11 cellular contexts compared by ENCODE assay signal in the genomic region with DNA sequence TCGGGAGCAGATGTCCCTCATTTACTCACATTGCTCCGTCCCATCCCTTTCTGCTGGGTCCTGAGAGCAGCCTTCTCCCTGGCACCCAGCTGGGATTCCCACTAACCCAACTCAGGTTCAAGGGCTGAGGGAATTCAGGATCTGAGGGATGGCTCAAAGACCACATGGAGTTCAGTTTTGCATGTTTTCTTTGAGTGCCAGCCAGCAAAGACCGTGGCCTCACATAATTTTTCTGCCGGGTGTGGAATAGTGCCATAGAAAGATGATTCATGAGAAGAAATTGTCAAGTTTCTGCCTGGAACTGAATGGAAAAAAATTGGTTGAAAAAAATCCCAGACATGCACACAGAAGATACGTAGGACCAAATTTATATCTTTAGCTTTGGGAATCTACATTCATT.
DNase-seq lines count a peak whose midpoint lies in the region; ATAC-seq and TF ChIP-seq lines count a peak whose summit lies in the region.
"Had no signal": no experiment of that assay in that cellular context is flagged by ENCODE, and none has a peak within 500 bp of the region (broad histone marks: within the 10 kb centered on the region; RNA-seq: fewer than 3 reads in every experiment).

No MANE protein-coding gene starts in this region.

- ATAC-seq in HG03378 (IDR thresholded peaks at IDR 0.05; ENCODE audit: unreplicated experiment) (no peak), HG02884 (IDR thresholded peaks at IDR 0.05; ENCODE audit: unreplicated experiment) (no peak)
- ATAC-seq: activated CD8-positive, alpha-beta T cell treated with anti-CD3 and anti-CD28 coated beads, Interleukin-2, amount 10 ng/mL, durations not matched to agents 7 days and 5 days had no signal

- H2AFZ ChIP-seq in osteoblast (ENCODE audit: low read length): no peak overlapping the region

- TF ChIP-seq CTCF in osteoblast (IDR thresholded peaks at IDR 0.05; ENCODE audit: extremely low read depth, low read depth, low read length): no peak

- peak overlapping the region; percentile 35 for H3K27ac ChIP-seq in epithelial cell of prostate
- peak overlapping the region; percentile 70 for H3K27ac ChIP-seq in osteoblast (ENCODE audit: low read depth, low read length)
- H3K27ac ChIP-seq in caudate nucleus (ENCODE audit: low read depth, low read length): no peak overlapping the region

- no peaks in the 10 kb centered on the region for H3K27me3 ChIP-seq in osteoblast (ENCODE audit: insufficient read depth, low read length)

- H3K9me3 ChIP-seq in osteoblast (ENCODE audit: low read depth, low read length): no peaks in the 10 kb centered on the region

- peak; percentile 95 for DNase-seq in EL
- DNase-seq in NCI-H446 treated with DMSO at 0.1 percent for 48 hours (lab: John Stamatoyannopoulos, UW): peak; percentile 72
- no peak for DNase-seq in epithelial cell of prostate (ENCODE audit: low read depth, low spot score)
- peak; percentile 94 for DNase-seq in osteoblast (ENCODE audit: insufficient read length, low spot score, missing footprints)
- no peak for DNase-seq in caudate nucleus (lab: John Stamatoyannopoulos, UW)
- no peak for DNase-seq in effector CD8-positive, alpha-beta T cell (lab: John Stamatoyannopoulos, UW)
- DNase-seq: activated CD8-positive, alpha-beta T cell treated with anti-CD3 and anti-CD28 coated beads, Interleukin-2, amount 10 ng/mL, durations not matched to agents 7 days and 5 days; foreskin melanocyte; T-helper 1 cell had no signal

- H3K4me3 ChIP-seq in osteoblast (ENCODE audit: insufficient read depth, low read length): no peak overlapping the region

- H3K4me2 ChIP-seq in osteoblast (ENCODE audit: insufficient read depth, low read length): peak overlapping the region; percentile 60

- peaks cover 20% of the 10 kb centered on the region for H3K4me1 ChIP-seq in osteoblast (ENCODE audit: insufficient read depth, low read length)

- H3K36me3 ChIP-seq in osteoblast (ENCODE audit: insufficient read depth, low read length): no peaks in the 10 kb centered on the region

- no peaks in the 10 kb centered on the region for H3K79me2 ChIP-seq in osteoblast (ENCODE audit: insufficient read depth, low read length)

- no peaks in the 10 kb centered on the region for H4K20me1 ChIP-seq in osteoblast (ENCODE audit: insufficient read depth, low read length)

Comparison
In these comparisons a context has a peak if more than half of its experiments do, and no peak if none do; other contexts are left out.
1. DNase-seq: peak in EL (single experiment), NCI-H446 treated with DMSO at 0.1 percent for 48 hours (single experiment) and osteoblast (single experiment); none in epithelial cell of prostate (single experiment), caudate nucleus (0 of 61) and effector CD8-positive, alpha-beta T cell (single experiment).